Comparison of ENCODE assay signal across 14 cellular contexts in the genomic region with DNA sequence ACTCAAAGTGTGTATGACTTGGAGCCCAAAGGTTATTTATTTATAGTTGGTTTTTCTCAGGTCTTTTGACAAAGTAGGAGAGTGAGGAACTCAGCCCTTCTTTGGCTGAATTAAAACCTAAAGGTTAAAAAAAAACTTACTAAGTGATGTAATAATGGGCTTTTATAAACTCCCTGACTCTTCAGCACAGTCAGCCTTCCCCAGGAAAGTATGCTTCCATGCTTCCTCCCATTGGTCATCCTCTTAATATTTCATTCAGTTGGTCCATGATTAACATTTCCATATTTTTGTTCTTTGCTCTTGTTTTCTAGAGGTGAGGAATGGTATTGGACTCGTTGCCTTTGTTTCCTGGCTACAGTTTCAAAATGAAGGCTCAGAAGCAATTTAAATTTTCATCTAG. TPM values are rescaled to one million over a fixed set of nuclear protein-coding genes. Genes with fewer than 3 reads are reported as not detected.
DNase-seq lines count a peak whose midpoint lies in the region; ATAC-seq and TF ChIP-seq lines count a peak whose summit lies in the region.
"Had no signal": no experiment of that assay in that cellular context is flagged by ENCODE, and none has a peak within 500 bp of the region (broad histone marks: within the 10 kb centered on the region; RNA-seq: fewer than 3 reads in every experiment).

No MANE protein-coding gene starts in this region.

- peaks cover 21% of the 10 kb centered on the region for H4K20me1 ChIP-seq in PC-3 (ENCODE audit: low read length)

- H3K4me1 ChIP-seq in subcutaneous abdominal adipose tissue (ENCODE audit: control insufficient read depth in 5 of 5, insufficient read depth in 5 of 5, low read length in 5 of 5) (peaks cover 3 to 57% (median 54%) of the 10 kb centered on the region in 5 donors), Peyer's patch (peaks cover 0 to 65% (median 37%) of the 10 kb centered on the region in 4 donors), PC-3 (ENCODE audit: insufficient read depth, low read length) (peaks cover 20% of the 10 kb centered on the region)

- no peak overlapping the region for H2AFZ ChIP-seq in PC-3 (ENCODE audit: low read length)

- H3K36me3 Mint-ChIP-seq in stimulated activated naive CD8-positive, alpha-beta T cell treated with anti-CD3 and anti-CD28 coated beads, Interleukin-15, Interleukin-2, amounts not matched to agents 100 ng/mL and 50 ng/mL, for 24 hours (ENCODE audit: low read depth): peaks cover 94% of the 10 kb centered on the region
- peaks cover 100% of the 10 kb centered on the region for H3K36me3 Mint-ChIP-seq in activated T-helper 17 cell treated with anti-CD3 and anti-CD28 coated beads, Interleukin-2, amount 50 U/mL, for 72 hours (ENCODE audit: low read depth)

- H3K9me3 Mint-ChIP-seq in stimulated activated naive CD8-positive, alpha-beta T cell treated with anti-CD3 and anti-CD28 coated beads, Interleukin-15, Interleukin-2, amounts not matched to agents 100 ng/mL and 50 ng/mL, for 24 hours: no peaks in the 10 kb centered on the region
- no peaks in the 10 kb centered on the region for H3K9me3 Mint-ChIP-seq in activated T-helper 17 cell treated with anti-CD3 and anti-CD28 coated beads, Interleukin-2, amount 50 U/mL, for 72 hours

- H3K27me3 Mint-ChIP-seq in stimulated activated naive CD8-positive, alpha-beta T cell treated with anti-CD3 and anti-CD28 coated beads, Interleukin-15, Interleukin-2, amounts not matched to agents 100 ng/mL and 50 ng/mL, for 24 hours: no peaks in the 10 kb centered on the region
- no peaks in the 10 kb centered on the region for H3K27me3 Mint-ChIP-seq in activated T-helper 17 cell treated with anti-CD3 and anti-CD28 coated beads, Interleukin-2, amount 50 U/mL, for 72 hours

- H3K9me2 ChIP-seq in PC-3 (replicated peaks; ENCODE audit: low read length): no peaks in the 10 kb centered on the region

- intact Hi-C loops in PC-3 (cut with micrococcal nuclease): no loop called here

- H3K9me3 ChIP-seq in subcutaneous abdominal adipose tissue (ENCODE audit: control insufficient read depth in 5 of 5, low read length in 5 of 5) (no peaks in the 10 kb centered on the region), Peyer's patch (no peaks in the 10 kb centered on the region), PC-3 (ENCODE audit: low read length) (no peaks in the 10 kb centered on the region)

- peaks cover 8% of the 10 kb centered on the region for H3F3A ChIP-seq in PC-3 (ENCODE audit: low read length, unreplicated experiment)

- no peak for DNase-seq in stimulated activated naive CD8-positive, alpha-beta T cell treated with anti-CD3 and anti-CD28 coated beads, Interleukin-15, Interleukin-2, amounts not matched to agents 100 U/mL and 50 U/mL, for 24 hours
- peak; percentile 20 for DNase-seq in kidney tubule cell (ENCODE audit: low spot score)
- no peak for DNase-seq in Peyer's patch
- DNase-seq in NCI-H69 (lab: John Stamatoyannopoulos, UW): no peak
- DNase-seq in PC-3: no peak
- DNase-seq: DND-41; stimulated activated CD4-positive, alpha-beta T cell treated with anti-CD3 and anti-CD28 coated beads, Interleukin-4, amount 100 ng/mL, for 1 hour; stimulated activated naive CD4-positive, alpha-beta T cell had no signal

- H3K4me3 ChIP-seq in subcutaneous abdominal adipose tissue (ENCODE audit: low read depth in 1 of 5, low read length in 5 of 5): no peak overlapping the region
- no peak overlapping the region for H3K4me3 ChIP-seq in Peyer's patch
- H3K4me3 ChIP-seq in PC-3 (ENCODE audit: low read length): no peak overlapping the region

- peak overlapping the region; percentile 60 for H3K27ac ChIP-seq in subcutaneous abdominal adipose tissue (ENCODE audit: low read depth, low read length)
- H3K27ac ChIP-seq in Peyer's patch: no peak overlapping the region
- no peak overlapping the region for H3K27ac ChIP-seq in PC-3 (ENCODE audit: low read length)

- TF ChIP-seq POLR2A in Peyer's patch (IDR thresholded peaks at IDR 0.05): no peak

- peak overlapping the region; percentile 97 for H3K4me3 Mint-ChIP-seq in stimulated activated naive CD8-positive, alpha-beta T cell treated with anti-CD3 and anti-CD28 coated beads, Interleukin-15, Interleukin-2, amounts not matched to agents 100 ng/mL and 50 ng/mL, for 24 hours
- peak overlapping the region; percentile 91 for H3K4me3 Mint-ChIP-seq in activated T-helper 17 cell treated with anti-CD3 and anti-CD28 coated beads, Interleukin-2, amount 50 U/mL, for 72 hours

- POLR2A ChIA-PET in PC-3 (lab: Charles Lee; ENCODE audit: unreplicated experiment): no interaction called here

- H3K36me3 ChIP-seq in subcutaneous abdominal adipose tissue (ENCODE audit: control insufficient read depth in 5 of 5, insufficient read depth in 5 of 5, low read length in 5 of 5) (peaks cover 30 to 52% (median 36%) of the 10 kb centered on the region in 5 donors), Peyer's patch (peaks cover 0 to 50% (median 0%) of the 10 kb centered on the region in 3 donors), PC-3 (ENCODE audit: low read depth, low read length) (peaks cover 38% of the 10 kb centered on the region)

- H3K79me2 ChIP-seq in PC-3 (ENCODE audit: low read length): peaks cover 66% of the 10 kb centered on the region

- ATAC-seq in stimulated activated naive CD8-positive, alpha-beta T cell treated with anti-CD3 and anti-CD28 coated beads, Interleukin-15, Interleukin-2, amounts not matched to agents 100 U/mL and 50 U/mL, for 24 hours: no peak
- no peak for ATAC-seq in activated T-helper 17 cell treated with anti-CD3 and anti-CD28 coated beads, Interleukin-2, amount 50 U/mL, for 72 hours (replicated peaks)
- ATAC-seq in PC-3: no peak
- ATAC-seq: Panc1 had no signal

- TF ChIP-seq CTCF in Peyer's patch (IDR thresholded peaks at IDR 0.05) (no peak), PC-3 (conservative IDR thresholded peaks at IDR 0.05; ENCODE audit: low read depth, low read length) (no peak)

- H3K9ac ChIP-seq in subcutaneous abdominal adipose tissue (ENCODE audit: low read length in 5 of 5) (peak overlapping the region in 1 of 5 donors; percentile 42), PC-3 (ENCODE audit: low read length) (no peak overlapping the region)

- CTCF ChIA-PET in PC-3 (lab: Charles Lee): no interaction called here

- H3K4me2 ChIP-seq in PC-3 (ENCODE audit: low read length): no peak overlapping the region

- no peaks in the 10 kb centered on the region for H3K27me3 ChIP-seq in subcutaneous abdominal adipose tissue (ENCODE audit: control insufficient read depth in 5 of 5, insufficient read depth in 4 of 5, low read length in 5 of 5)
- no peaks in the 10 kb centered on the region for H3K27me3 ChIP-seq in Peyer's patch
- no peaks in the 10 kb centered on the region for H3K27me3 ChIP-seq in PC-3 (ENCODE audit: low read length)

- peaks cover 98% of the 10 kb centered on the region for H3K4me1 Mint-ChIP-seq in stimulated activated naive CD8-positive, alpha-beta T cell treated with anti-CD3 and anti-CD28 coated beads, Interleukin-15, Interleukin-2, amounts not matched to agents 100 ng/mL and 50 ng/mL, for 24 hours (ENCODE audit: low read depth)
- H3K4me1 Mint-ChIP-seq in activated T-helper 17 cell treated with anti-CD3 and anti-CD28 coated beads, Interleukin-2, amount 50 U/mL, for 72 hours: peaks cover 71% of the 10 kb centered on the region

- BruUV-seq in PC-3 (replicated peaks; lab: Mats Ljungman, UMichigan): no TSS peak

- peak overlapping the region; percentile 84 for H3K27ac Mint-ChIP-seq in stimulated activated naive CD8-positive, alpha-beta T cell treated with anti-CD3 and anti-CD28 coated beads, Interleukin-15, Interleukin-2, amounts not matched to agents 100 ng/mL and 50 ng/mL, for 24 hours
- peak overlapping the region; percentile 93 for H3K27ac Mint-ChIP-seq in activated T-helper 17 cell treated with anti-CD3 and anti-CD28 coated beads, Interleukin-2, amount 50 U/mL, for 72 hours

RNA-seq across cellular contexts. Expression of a gene that starts 7.2 kb away (rescaled TPM):
- total RNA-seq in activated T-helper 17 cell treated with anti-CD3 and anti-CD28 coated beads, Interleukin-2, amount 50 U/mL, for 72 hours: 100 to 1,000 TPM; 679 to 681 TPM
- 100 to 1,000 TPM; 210 to 284 (median 246) TPM for total RNA-seq in Peyer's patch
- 210 and 213 TPM in 2 replicates for total RNA-seq in PC-3 (2014; rRNA removed)

RNA-seq across cellular contexts. Expression of a gene that starts 36.6 kb away (rescaled TPM):
- 1 to 10 TPM; 1.3 to 1.4 TPM for total RNA-seq in activated T-helper 17 cell treated with anti-CD3 and anti-CD28 coated beads, Interleukin-2, amount 50 U/mL, for 72 hours
- 1 to 10 TPM; 3.3 to 7.0 (median 3.9) TPM for total RNA-seq in Peyer's patch
- total RNA-seq in PC-3 (2014; rRNA removed): 0.18 TPM in 1 of 2 replicates, not detected in the other
- total RNA-seq: fibroblast of villous mesenchyme had no signal

RNA-seq across cellular contexts. Expression of a gene that starts 45.7 kb away (rescaled TPM):
- 10 to 100 TPM; 60.0 to 77.5 TPM for total RNA-seq in activated T-helper 17 cell treated with anti-CD3 and anti-CD28 coated beads, Interleukin-2, amount 50 U/mL, for 72 hours
- total RNA-seq in Peyer's patch: 100 to 1,000 TPM in 3 of 4 donors, 10 to 100 TPM in 1; 91.8 to 151 (median 115) TPM
- 272 and 312 TPM in 2 replicates for total RNA-seq in PC-3 (2014; rRNA removed)

RNA-seq across cellular contexts. Expression of a gene that starts 46.1 kb away (rescaled TPM):
- total RNA-seq in activated T-helper 17 cell treated with anti-CD3 and anti-CD28 coated beads, Interleukin-2, amount 50 U/mL, for 72 hours: 10 to 100 TPM; 21.1 to 30.9 TPM
- total RNA-seq in Peyer's patch (100 to 1,000 TPM in 1 of 4 donors, 10 to 100 TPM in 3; 63.9 to 690 (median 70.4) TPM), PC-3 (2014; rRNA removed) (95.5 and 97.7 TPM in 2 replicates)

RNA-seq across cellular contexts. Expression of a gene that starts 57.4 kb away (rescaled TPM):
- not detected for total RNA-seq in activated T-helper 17 cell treated with anti-CD3 and anti-CD28 coated beads, Interleukin-2, amount 50 U/mL, for 72 hours
- total RNA-seq in Peyer's patch: not detected
- not detected in 2 replicates for total RNA-seq in PC-3 (2014; rRNA removed)
- total RNA-seq: fibroblast of villous mesenchyme, renal cortical epithelial cell had no signal
